10 cellular contexts compared by ENCODE assay signal in the genomic region with DNA sequence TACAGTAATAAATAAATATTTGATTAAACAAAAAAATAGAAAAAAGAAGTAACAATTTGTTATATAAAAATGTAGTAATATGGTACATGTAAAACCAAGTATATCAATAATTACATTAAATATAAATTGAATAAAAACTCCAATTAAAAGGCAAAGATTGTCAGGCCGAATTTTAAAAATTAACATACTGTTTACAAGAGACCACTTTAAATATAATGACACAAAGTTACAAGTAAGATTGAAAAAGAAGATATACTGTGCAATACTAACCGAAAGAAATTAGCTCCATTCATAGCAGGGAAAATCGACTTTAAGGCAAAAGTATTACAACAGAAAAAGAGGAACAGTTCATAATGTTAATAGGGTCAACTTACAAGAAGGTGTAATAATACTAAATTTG.
"Had no signal": no experiment of that assay in that cellular context is flagged by ENCODE, and none has a peak within 500 bp of the region (broad histone marks: within the 10 kb centered on the region; RNA-seq: fewer than 3 reads in every experiment).

No MANE protein-coding gene starts in this region.

- H3K36me3 Mint-ChIP-seq: IgD-negative memory B cell had no signal

- ATAC-seq: GM23338, HepG2 had no signal

- H3K27ac ChIP-seq: HL-60 had no signal

- H3K27me3 Mint-ChIP-seq: IgD-negative memory B cell had no signal

- H3K4me3 Mint-ChIP-seq: GM23338, H9, HFFc6 had no signal

- H3K4me2 ChIP-seq: GM23338 had no signal

- H3K4me1 Mint-ChIP-seq: GM23338, H9 had no signal

- H3K4me3 ChIP-seq: GM23338 had no signal

- FAIRE-seq: H1, H54, HepG2 had no signal

- DNase-seq: H9, HCEC 1CT, HFFc6, KG1 had no signal

- H2AFZ ChIP-seq: GM23338 had no signal

- H3K27ac Mint-ChIP-seq: GM23338, H9, HFFc6, IgD-negative memory B cell had no signal
